In genomic region chr6:121158438-121158837, GRCh38 we compare ENCODE assay signal across 23 cellular contexts.
"Had no signal": no experiment of that assay in that cellular context is flagged by ENCODE, and none has a peak within 500 bp of the region (broad histone marks: within the 10 kb centered on the region; RNA-seq: fewer than 3 reads in every experiment).

No MANE protein-coding gene starts in this region.

- ATAC-seq: activated naive CD4-positive, alpha-beta T cell treated with anti-CD3 and anti-CD28 coated beads, Interleukin-2, amount 50 U/mL, for 72 hours; activated naive CD8-positive, alpha-beta T cell treated with anti-CD3 and anti-CD28 coated beads, Interleukin-2, amount 50 U/mL, for 24 hours; activated T-cell treated with anti-CD3 and anti-CD28 coated beads, Interleukin-2, amount 50 U/mL, for 4 hours; body of pancreas had no signal

- H3K4me1 ChIP-seq: ascending aorta, body of pancreas had no signal

- H3K27me3 ChIP-seq: ascending aorta, body of pancreas had no signal

- DNase-seq: activated CD4-positive, alpha-beta memory T cell treated with anti-CD3 and anti-CD28 coated beads for 36 hours; activated CD4-positive, alpha-beta T cell treated with anti-CD3 and anti-CD28 coated beads, Interleukin-2, amount 10 ng/mL, durations not matched to agents 7 days and 5 days; activated CD4-positive, CD25-positive, alpha-beta regulatory T cell; activated CD8-positive, alpha-beta memory T cell treated with anti-CD3 and anti-CD28 coated beads for 24 hours; activated effector memory CD4-positive, alpha-beta T cell treated with anti-CD3 and anti-CD28 coated beads, Interleukin-2, amount 50 U/mL, for 16 hours; activated naive CD4-positive, alpha-beta T cell treated with Interleukin-2 at 50 U/mL for 16 hours; activated naive CD8-positive, alpha-beta T cell treated with anti-CD3 and anti-CD28 coated beads, Interleukin-2, amount 50 U/mL, for 24 hours; activated T-cell treated with anti-CD3 and anti-CD28 coated beads, Interleukin-2, amount 50 U/mL, for 4 hours; body of pancreas; central memory CD4-positive, alpha-beta T cell; NCI-H1105 treated with DMSO at 0.1 percent for 48 hours; NCI-H1436 treated with DMSO at 0.1 percent for 48 hours; NCI-H187 treated with DMSO at 0.1 percent for 48 hours; NCI-H2081 treated with DMSO at 0.1 percent for 48 hours; NCI-H446; NCI-H524; PC-9; SIG-M5; T-helper 2 cell; T1000 had no signal

- H3K27ac ChIP-seq: ascending aorta, body of pancreas, PC-9, VCaP had no signal

- H3K4me3 ChIP-seq: ascending aorta, body of pancreas, PC-9 had no signal
